ENCODE assay signal across 1 cellular context in genomic region chr18:59101830-59102414, GRCh38.
TF ChIP-seq lines count a peak whose summit lies in the region.

No MANE protein-coding gene starts in this region.

TF ChIP-seq in GM23338, 12 proteins besides CTCF, POLR2A, EP300 and RAD21 (continued from another document):
- TF ChIP-seq, protein P1, sequence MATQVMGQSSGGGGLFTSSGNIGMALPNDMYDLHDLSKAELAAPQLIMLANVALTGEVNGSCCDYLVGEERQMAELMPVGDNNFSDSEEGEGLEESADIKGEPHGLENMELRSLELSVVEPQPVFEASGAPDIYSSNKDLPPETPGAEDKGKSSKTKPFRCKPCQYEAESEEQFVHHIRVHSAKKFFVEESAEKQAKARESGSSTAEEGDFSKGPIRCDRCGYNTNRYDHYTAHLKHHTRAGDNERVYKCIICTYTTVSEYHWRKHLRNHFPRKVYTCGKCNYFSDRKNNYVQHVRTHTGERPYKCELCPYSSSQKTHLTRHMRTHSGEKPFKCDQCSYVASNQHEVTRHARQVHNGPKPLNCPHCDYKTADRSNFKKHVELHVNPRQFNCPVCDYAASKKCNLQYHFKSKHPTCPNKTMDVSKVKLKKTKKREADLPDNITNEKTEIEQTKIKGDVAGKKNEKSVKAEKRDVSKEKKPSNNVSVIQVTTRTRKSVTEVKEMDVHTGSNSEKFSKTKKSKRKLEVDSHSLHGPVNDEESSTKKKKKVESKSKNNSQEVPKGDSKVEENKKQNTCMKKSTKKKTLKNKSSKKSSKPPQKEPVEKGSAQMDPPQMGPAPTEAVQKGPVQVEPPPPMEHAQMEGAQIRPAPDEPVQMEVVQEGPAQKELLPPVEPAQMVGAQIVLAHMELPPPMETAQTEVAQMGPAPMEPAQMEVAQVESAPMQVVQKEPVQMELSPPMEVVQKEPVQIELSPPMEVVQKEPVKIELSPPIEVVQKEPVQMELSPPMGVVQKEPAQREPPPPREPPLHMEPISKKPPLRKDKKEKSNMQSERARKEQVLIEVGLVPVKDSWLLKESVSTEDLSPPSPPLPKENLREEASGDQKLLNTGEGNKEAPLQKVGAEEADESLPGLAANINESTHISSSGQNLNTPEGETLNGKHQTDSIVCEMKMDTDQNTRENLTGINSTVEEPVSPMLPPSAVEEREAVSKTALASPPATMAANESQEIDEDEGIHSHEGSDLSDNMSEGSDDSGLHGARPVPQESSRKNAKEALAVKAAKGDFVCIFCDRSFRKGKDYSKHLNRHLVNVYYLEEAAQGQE (IDR thresholded peaks at IDR 0.05; ENCODE audit: unreplicated experiment): no peak
- TF ChIP-seq EZH2phosphoT487 (IDR thresholded peaks at IDR 0.05; ENCODE audit: unreplicated experiment) (no peak), NANOG (IDR thresholded peaks at IDR 0.05; ENCODE audit: borderline replicate concordance) (no peak), ZNF114 (CRISPR knock-in tag; IDR thresholded peaks at IDR 0.05) (no peak), JUNB (IDR thresholded peaks at IDR 0.05; ENCODE audit: unreplicated experiment) (no peak), POLR2AphosphoS5 (IDR thresholded peaks at IDR 0.05; ENCODE audit: low read depth) (no peak)
- TF ChIP-seq, protein P2, sequence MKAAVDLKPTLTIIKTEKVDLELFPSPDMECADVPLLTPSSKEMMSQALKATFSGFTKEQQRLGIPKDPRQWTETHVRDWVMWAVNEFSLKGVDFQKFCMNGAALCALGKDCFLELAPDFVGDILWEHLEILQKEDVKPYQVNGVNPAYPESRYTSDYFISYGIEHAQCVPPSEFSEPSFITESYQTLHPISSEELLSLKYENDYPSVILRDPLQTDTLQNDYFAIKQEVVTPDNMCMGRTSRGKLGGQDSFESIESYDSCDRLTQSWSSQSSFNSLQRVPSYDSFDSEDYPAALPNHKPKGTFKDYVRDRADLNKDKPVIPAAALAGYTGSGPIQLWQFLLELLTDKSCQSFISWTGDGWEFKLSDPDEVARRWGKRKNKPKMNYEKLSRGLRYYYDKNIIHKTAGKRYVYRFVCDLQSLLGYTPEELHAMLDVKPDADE (IDR thresholded peaks at IDR 0.05): no peak
